ENCODE assay signal across 1 cellular context in genomic region chr22:21450320-21450831, GRCh38.
TF ChIP-seq lines count a peak whose summit lies in the region.

No MANE protein-coding gene starts in this region.

TF ChIP-seq in IMR-90, 13 proteins besides CTCF, POLR2A, EP300 and RAD21 (continued from another document):
- no peak for TF ChIP-seq CHD1 (IDR thresholded peaks at IDR 0.05; ENCODE audit: low read depth, low read length)
- TF ChIP-seq, protein P1, sequence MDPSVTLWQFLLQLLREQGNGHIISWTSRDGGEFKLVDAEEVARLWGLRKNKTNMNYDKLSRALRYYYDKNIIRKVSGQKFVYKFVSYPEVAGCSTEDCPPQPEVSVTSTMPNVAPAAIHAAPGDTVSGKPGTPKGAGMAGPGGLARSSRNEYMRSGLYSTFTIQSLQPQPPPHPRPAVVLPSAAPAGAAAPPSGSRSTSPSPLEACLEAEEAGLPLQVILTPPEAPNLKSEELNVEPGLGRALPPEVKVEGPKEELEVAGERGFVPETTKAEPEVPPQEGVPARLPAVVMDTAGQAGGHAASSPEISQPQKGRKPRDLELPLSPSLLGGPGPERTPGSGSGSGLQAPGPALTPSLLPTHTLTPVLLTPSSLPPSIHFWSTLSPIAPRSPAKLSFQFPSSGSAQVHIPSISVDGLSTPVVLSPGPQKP (IDR thresholded peaks at IDR 0.05; ENCODE audit: borderline replicate concordance, low read depth, low read length): no peak
- no peak for TF ChIP-seq CEBPB (IDR thresholded peaks at IDR 0.05; ENCODE audit: low read depth, low read length)
- TF ChIP-seq, protein P2, sequence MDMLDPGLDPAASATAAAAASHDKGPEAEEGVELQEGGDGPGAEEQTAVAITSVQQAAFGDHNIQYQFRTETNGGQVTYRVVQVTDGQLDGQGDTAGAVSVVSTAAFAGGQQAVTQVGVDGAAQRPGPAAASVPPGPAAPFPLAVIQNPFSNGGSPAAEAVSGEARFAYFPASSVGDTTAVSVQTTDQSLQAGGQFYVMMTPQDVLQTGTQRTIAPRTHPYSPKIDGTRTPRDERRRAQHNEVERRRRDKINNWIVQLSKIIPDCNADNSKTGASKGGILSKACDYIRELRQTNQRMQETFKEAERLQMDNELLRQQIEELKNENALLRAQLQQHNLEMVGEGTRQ (IDR thresholded peaks at IDR 0.05; ENCODE audit: low read depth, low read length): no peak
- no peak for TF ChIP-seq MXI1 (IDR thresholded peaks at IDR 0.05; ENCODE audit: borderline replicate concordance, low read depth, low read length)
- TF ChIP-seq SMC3 (IDR thresholded peaks at IDR 0.05; ENCODE audit: low read depth, low read length): no peak
- no peak for TF ChIP-seq RFX5 (IDR thresholded peaks at IDR 0.05; ENCODE audit: low read depth, low read length)
TF ChIP-seq in IMR-90: peak in this region for 0.
